10 cellular contexts compared by ENCODE assay signal in genomic region chr1:207259391-207259790, GRCh38.
DNase-seq lines count a peak whose midpoint lies in the region; ATAC-seq, FAIRE-seq and TF ChIP-seq lines count a peak whose summit lies in the region.
"Had no signal": no experiment of that assay in that cellular context is flagged by ENCODE, and none has a peak within 500 bp of the region (broad histone marks: within the 10 kb centered on the region; RNA-seq: fewer than 3 reads in every experiment).

No MANE protein-coding gene starts in this region.

- H3K9me1 ChIP-seq in K562 (ENCODE audit: control insufficient read depth, insufficient read depth, low read length), result no peaks in the 10 kb centered on the region

- CTCF ChIA-PET in K562 (lab: Yijun Ruan, JAX; ENCODE audit: low intra/inter-chr PET ratio), result interaction anchor here (1.6 kb wide), 1 partner anchor 240 kb away, joined by 5 read pairs; no protein-coding TSS in a partner anchor
- CTCF ChIA-PET in GM10248 (lab: Yijun Ruan, JAX), result interaction anchor here (0.9 to 1.0 kb wide), 2 partner anchors 10 to 30 kb away, joined by 3 to 4 read pairs; no protein-coding TSS in a partner anchor

- FAIRE-seq in K562 (lab: Jason Lieb, UNC), result peak; percentile 56

- H3K9ac ChIP-seq in K562 (ENCODE audit: insufficient read depth in 1 of 2, low read depth in 2 of 2, low read length in 2 of 2), result no peak overlapping the region

- no peaks in the 10 kb centered on the region; a peak in 1 of 5 replicates for H3K4me1 ChIP-seq in K562 (replicated peaks in 1 of 2; ENCODE audit: control insufficient read depth in 2 of 2, insufficient read depth in 2 of 2, low read length in 2 of 2)
- H3K4me1 ChIP-seq in iPS DF 6.9 (ENCODE audit: control insufficient read depth, insufficient read depth, low read length), result no peaks in the 10 kb centered on the region

- H3K27me3 ChIP-seq in K562 (ENCODE audit: control insufficient read depth in 2 of 2, insufficient read depth in 2 of 2, low read length in 2 of 2) (no peaks in the 10 kb centered on the region), iPS DF 6.9 (ENCODE audit: control insufficient read depth, insufficient read depth, low read length) (no peaks in the 10 kb centered on the region)

- intact Hi-C loops in K562 (cut with micrococcal nuclease), result loop anchor here (1.0 kb wide), 1 partner anchor 146 kb away; no protein-coding TSS in a partner anchor

- H3K27ac ChIP-seq in 22Rv1 (no peak overlapping the region), K562 (ENCODE audit: extremely low read depth, low read depth, low read length) (no peak overlapping the region), iPS DF 6.9 (ENCODE audit: low read length) (no peak overlapping the region)

- DNase-seq in GM13977 (ENCODE audit: low spot score), result no peak
- peak in 1 of 4 experiments; percentile 46 for DNase-seq in K562 (ENCODE audit: extremely low read depth in 1 of 4, low spot score in 3 of 4)
- peak; percentile 18 for DNase-seq in iPS DF 6.9 (ENCODE audit: low read depth, low spot score)
- no peak for DNase-seq in NCI-H2107 (lab: John Stamatoyannopoulos, UW)
- DNase-seq in GM10248 (ENCODE audit: extremely low spot score), result no peak
- DNase-seq: CD4-positive, alpha-beta memory T cell; central memory CD4-positive, alpha-beta T cell had no signal

- BruUV-seq in K562 (replicated peaks; lab: Mats Ljungman, UMichigan), result no TSS peak

- peak; percentile 89 for ATAC-seq in K562
- no peak for ATAC-seq in HG03565 (IDR thresholded peaks at IDR 0.05; ENCODE audit: unreplicated experiment)
- no peak for ATAC-seq in HG03135 (IDR thresholded peaks at IDR 0.05; ENCODE audit: unreplicated experiment)

- H4K20me1 ChIP-seq in K562 (replicated peaks; ENCODE audit: control insufficient read depth, insufficient read depth, low read length), result no peaks in the 10 kb centered on the region

- H3K36me3 ChIP-seq in K562 (ENCODE audit: control insufficient read depth, insufficient read depth, low read length) (no peaks in the 10 kb centered on the region), iPS DF 6.9 (ENCODE audit: control insufficient read depth, insufficient read depth, low read length) (no peaks in the 10 kb centered on the region)

- POLR2A ChIA-PET in K562 (lab: Yijun Ruan, JAX), result interaction anchor here (0.6 kb wide), 1 partner anchor 708 kb away, joined by 4 read pairs; no protein-coding TSS in a partner anchor
- POLR2A ChIA-PET in GM10248 (lab: Yijun Ruan, JAX), result no interaction called here

- H3K4me2 ChIP-seq in K562 (ENCODE audit: insufficient read depth, low read length), result no peak overlapping the region

- in situ Hi-C loops in GM13977 (cut with MboI; ENCODE audit: low pct_unique_long_range_greater_than_20kb, low sequenced_read_pairs, unreplicated experiment), result no loop called here
- in situ Hi-C loops in K562 (cut with MboI), result no loop called here

- peak overlapping the region; percentile 7; the same call in 1 of the 2 replicates for H2AFZ ChIP-seq in K562 (ENCODE audit: low read depth, low read length)

- TF ChIP-seq RAD21 in K562 (CRISPR knock-in tag; conservative IDR thresholded peaks at IDR 0.05 in 1 of 2, IDR thresholded peaks at IDR 0.05 in 1 of 2), result peak; percentile 46 to 84

- no peak for TF ChIP-seq POLR2A in K562 (conservative IDR thresholded peaks at IDR 0.05)

- H3K9me3 ChIP-seq in K562 (replicated peaks; ENCODE audit: control insufficient read depth, insufficient read depth, low read depth, low read length) (no peaks in the 10 kb centered on the region), iPS DF 6.9 (ENCODE audit: control insufficient read depth, insufficient read depth, low read length) (no peaks in the 10 kb centered on the region)

- H3K79me2 ChIP-seq in K562 (ENCODE audit: control insufficient read depth, insufficient read depth, low read length), result no peaks in the 10 kb centered on the region

- TF ChIP-seq CTCF in 22Rv1 (IDR thresholded peaks at IDR 0.05) (peak; percentile 50), GM13977 (IDR thresholded peaks at IDR 0.05; ENCODE audit: extremely low read depth, insufficient read depth, missing control alignments) (peak; percentile 18), K562 (IDR thresholded peaks at IDR 0.05 in 2 of 3, conservative IDR thresholded peaks at IDR 0.05 in 1 of 3; ENCODE audit: insufficient read depth in 2 of 3, low read depth in 1 of 3, low read length in 3 of 3) (peak; percentile 51 to 56 (median 55); a peak in 5 of 6 replicates), GM10248 (IDR thresholded peaks at IDR 0.05; ENCODE audit: control extremely low read depth, extremely low read depth, low read depth, missing control alignments) (no peak)

- TF ChIP-seq EP300 in K562 (IDR thresholded peaks at IDR 0.05; ENCODE audit: low read length), result no peak

- H3K4me3 ChIP-seq in K562 (no peak overlapping the region), iPS DF 6.9 (ENCODE audit: low read length) (no peak overlapping the region)

TF ChIP-seq in K562, 482 proteins besides CTCF, POLR2A, EP300 and RAD21 (continues in another document):
- TF ChIP-seq, protein P1, sequence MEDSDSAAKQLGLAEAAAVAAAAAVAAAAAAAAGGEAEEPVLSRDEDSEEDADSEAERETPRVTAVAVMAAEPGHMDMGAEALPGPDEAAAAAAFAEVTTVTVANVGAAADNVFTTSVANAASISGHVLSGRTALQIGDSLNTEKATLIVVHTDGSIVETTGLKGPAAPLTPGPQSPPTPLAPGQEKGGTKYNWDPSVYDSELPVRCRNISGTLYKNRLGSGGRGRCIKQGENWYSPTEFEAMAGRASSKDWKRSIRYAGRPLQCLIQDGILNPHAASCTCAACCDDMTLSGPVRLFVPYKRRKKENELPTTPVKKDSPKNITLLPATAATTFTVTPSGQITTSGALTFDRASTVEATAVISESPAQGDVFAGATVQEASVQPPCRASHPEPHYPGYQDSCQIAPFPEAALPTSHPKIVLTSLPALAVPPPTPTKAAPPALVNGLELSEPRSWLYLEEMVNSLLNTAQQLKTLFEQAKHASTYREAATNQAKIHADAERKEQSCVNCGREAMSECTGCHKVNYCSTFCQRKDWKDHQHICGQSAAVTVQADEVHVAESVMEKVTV (CRISPR knock-in tag; IDR thresholded peaks at IDR 0.05), result peak; percentile 22; the same call in 1 of the 2 replicates
- TF ChIP-seq POLR2H (tag; IDR thresholded peaks at IDR 0.05; ENCODE audit: low read depth) (no peak), PRDM10 (IDR thresholded peaks at IDR 0.05; ENCODE audit: partially characterized antibody) (peak; percentile 60), SMC3 (conservative IDR thresholded peaks at IDR 0.05; ENCODE audit: insufficient read depth, low read depth, low read length) (peak; percentile 50), MAZ (CRISPR knock-in tag; conservative IDR thresholded peaks at IDR 0.05 in 1 of 2, IDR thresholded peaks at IDR 0.05 in 1 of 2) (0 out of 4 replicates have a peak, but pooled peaks of 1 of the 2 experiments have one; percentile 25), TEAD4 (IDR thresholded peaks at IDR 0.05; ENCODE audit: low read length) (0 out of 2 replicates have a peak, but pooled peaks have one; percentile 38), TEAD4 (CRISPR knock-in tag; IDR thresholded peaks at IDR 0.05; ENCODE audit: borderline replicate concordance) (no peak), PURB (CRISPR knock-in tag; IDR thresholded peaks at IDR 0.05; ENCODE audit: low read depth) (no peak), ELF2 (CRISPR knock-in tag; IDR thresholded peaks at IDR 0.05) (no peak), ZNF699 (CRISPR knock-in tag; IDR thresholded peaks at IDR 0.05; ENCODE audit: insufficient replicate concordance) (no peak), RB1 (IDR thresholded peaks at IDR 0.05; ENCODE audit: low read depth) (peak; percentile 14; the same call in 1 of the 2 replicates), L3MBTL2 (IDR thresholded peaks at IDR 0.05) (peak; percentile 76; the same call in 1 of the 2 replicates)
- TF ChIP-seq, protein P2, sequence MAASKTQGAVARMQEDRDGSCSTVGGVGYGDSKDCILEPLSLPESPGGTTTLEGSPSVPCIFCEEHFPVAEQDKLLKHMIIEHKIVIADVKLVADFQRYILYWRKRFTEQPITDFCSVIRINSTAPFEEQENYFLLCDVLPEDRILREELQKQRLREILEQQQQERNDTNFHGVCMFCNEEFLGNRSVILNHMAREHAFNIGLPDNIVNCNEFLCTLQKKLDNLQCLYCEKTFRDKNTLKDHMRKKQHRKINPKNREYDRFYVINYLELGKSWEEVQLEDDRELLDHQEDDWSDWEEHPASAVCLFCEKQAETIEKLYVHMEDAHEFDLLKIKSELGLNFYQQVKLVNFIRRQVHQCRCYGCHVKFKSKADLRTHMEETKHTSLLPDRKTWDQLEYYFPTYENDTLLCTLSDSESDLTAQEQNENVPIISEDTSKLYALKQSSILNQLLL (CRISPR knock-in tag; IDR thresholded peaks at IDR 0.05; ENCODE audit: borderline replicate concordance), result no peak
